Comparison of ENCODE assay signal across 8 cellular contexts in genomic region chrX:76427560-76428242, GRCh38. TPM values are rescaled to one million over a fixed set of nuclear protein-coding genes. Genes with fewer than 3 reads are reported as not detected.
DNase-seq lines count a peak whose midpoint lies in the region; ATAC-seq and TF ChIP-seq lines count a peak whose summit lies in the region.

TSS of gene MAGEE1 (plus strand) at chrX:76427710. CDS start at chrX:76427931, 221 bp downstream.

- ATAC-seq in HG03378 (IDR thresholded peaks at IDR 0.05; ENCODE audit: unreplicated experiment) = peak; percentile 88

- intact Hi-C loops in esophagus muscularis mucosa (cut with DNase I) = no loop called here

- H3K36me3 Mint-ChIP-seq in activated T-cell treated with anti-CD3 and anti-CD28 coated beads, Interleukin-2, amount 50 U/mL, for 24 hours (ENCODE audit: low read depth) = no peaks in the 10 kb centered on the region

- no peak for TF ChIP-seq EP300 in esophagus muscularis mucosa (IDR thresholded peaks at IDR 0.05)

- H3K9me3 Mint-ChIP-seq in activated T-cell treated with anti-CD3 and anti-CD28 coated beads, Interleukin-2, amount 50 U/mL, for 24 hours = no peaks in the 10 kb centered on the region

- peaks cover 6 to 22% (median 9%) of the 10 kb centered on the region in 4 donors for H3K4me1 ChIP-seq in esophagus muscularis mucosa
- no peaks in the 10 kb centered on the region for H3K4me1 ChIP-seq in muscle layer of duodenum (ENCODE audit: control insufficient read depth in 1 of 2, insufficient read depth in 2 of 2, low read length in 2 of 2)

- H3K27me3 ChIP-seq in esophagus muscularis mucosa = no peaks in the 10 kb centered on the region
- H3K27me3 ChIP-seq in muscle layer of duodenum (ENCODE audit: low read depth, low read length) = no peaks in the 10 kb centered on the region

- DNase-seq in AG09319 (ENCODE audit: extremely low read depth, low read depth) = peak; percentile 16
- DNase-seq in NCI-H748 treated with DMSO at 0.1 percent for 48 hours (lab: John Stamatoyannopoulos, UW) = peak; percentile 37
- peak; percentile 87 for DNase-seq in activated T-cell treated with anti-CD3 and anti-CD28 coated beads, Interleukin-2, amount 50 U/mL, for 24 hours
- peak; percentile 90 for DNase-seq in esophagus muscularis mucosa (ENCODE audit: extremely low spot score)
- peak; percentile 62 for DNase-seq in stimulated activated CD8-positive, alpha-beta memory T cell treated with anti-CD3 and anti-CD28 coated beads, Interleukin-7, amount 100 ng/mL, for 24 hours (ENCODE audit: low read depth)

- no peaks in the 10 kb centered on the region for H3K36me3 ChIP-seq in esophagus muscularis mucosa
- H3K36me3 ChIP-seq in muscle layer of duodenum (ENCODE audit: control insufficient read depth in 1 of 2, insufficient read depth in 2 of 2, low read length in 2 of 2) = no peaks in the 10 kb centered on the region

- H3K9me3 ChIP-seq in esophagus muscularis mucosa = no peaks in the 10 kb centered on the region
- no peaks in the 10 kb centered on the region for H3K9me3 ChIP-seq in muscle layer of duodenum (ENCODE audit: control insufficient read depth in 1 of 2, low read length in 2 of 2)

- 34% methylated on average over 34 of the region's 42 CpGs for WGBS in esophagus muscularis mucosa

- peak within 1 kb of the TSS; percentile 56 to 70 (median 61) for H3K27ac ChIP-seq in esophagus muscularis mucosa (replicated peaks in 1 of 4)
- H3K27ac ChIP-seq in muscle layer of duodenum (ENCODE audit: low read length) = no peak within 1 kb of the TSS

- H3K4me3 Mint-ChIP-seq in activated T-cell treated with anti-CD3 and anti-CD28 coated beads, Interleukin-2, amount 50 U/mL, for 24 hours = peak within 1 kb of the TSS; percentile 85

- peak within 1 kb of the TSS; percentile 88 for H3K27ac Mint-ChIP-seq in activated T-cell treated with anti-CD3 and anti-CD28 coated beads, Interleukin-2, amount 50 U/mL, for 24 hours

- peaks cover 34% of the 10 kb centered on the region for H3K4me1 Mint-ChIP-seq in activated T-cell treated with anti-CD3 and anti-CD28 coated beads, Interleukin-2, amount 50 U/mL, for 24 hours (ENCODE audit: low read depth)

- peak; percentile 22 for TF ChIP-seq POLR2A in GM19193 (IDR thresholded peaks at IDR 0.05; ENCODE audit: extremely low read depth, insufficient read depth, insufficient read length)
- no peak for TF ChIP-seq POLR2A in esophagus muscularis mucosa (IDR thresholded peaks at IDR 0.05; ENCODE audit: low read depth)

- peaks cover 39% of the 10 kb centered on the region for H3K27me3 Mint-ChIP-seq in activated T-cell treated with anti-CD3 and anti-CD28 coated beads, Interleukin-2, amount 50 U/mL, for 24 hours

- TF ChIP-seq CTCF in AG09319 (IDR thresholded peaks at IDR 0.05; ENCODE audit: low read depth, low read length) = no peak
- no peak for TF ChIP-seq CTCF in esophagus muscularis mucosa (IDR thresholded peaks at IDR 0.05)

- H3K4me3 ChIP-seq in esophagus muscularis mucosa = peak within 1 kb of the TSS; percentile 64 to 73 (median 69)
- peak within 1 kb of the TSS; percentile 55 to 76 for H3K4me3 ChIP-seq in muscle layer of duodenum (ENCODE audit: low read depth in 1 of 2, low read length in 2 of 2)

RNA-seq across cellular contexts. Expression of gene MAGEE1, which starts in this region (rescaled TPM):
- total RNA-seq in esophagus muscularis mucosa = 1 to 10 TPM; 1.5 to 4.6 (median 2.9) TPM

Comparison
In these comparisons a context has a peak if more than half of its experiments do, and no peak if none do; other contexts are left out.
1. DNase-seq: peak in every context shown above with its lines; median percentile 90 in esophagus muscularis mucosa; 87 in activated T-cell treated with anti-CD3 and anti-CD28 coated beads, Interleukin-2, amount 50 U/mL, for 24 hours; 62 in stimulated activated CD8-positive, alpha-beta memory T cell treated with anti-CD3 and anti-CD28 coated beads, Interleukin-7, amount 100 ng/mL, for 24 hours; 37 in NCI-H748 treated with DMSO at 0.1 percent for 48 hours; 16 in AG09319.